Comparison of ENCODE assay signal across 1 cellular context in the genomic region with DNA sequence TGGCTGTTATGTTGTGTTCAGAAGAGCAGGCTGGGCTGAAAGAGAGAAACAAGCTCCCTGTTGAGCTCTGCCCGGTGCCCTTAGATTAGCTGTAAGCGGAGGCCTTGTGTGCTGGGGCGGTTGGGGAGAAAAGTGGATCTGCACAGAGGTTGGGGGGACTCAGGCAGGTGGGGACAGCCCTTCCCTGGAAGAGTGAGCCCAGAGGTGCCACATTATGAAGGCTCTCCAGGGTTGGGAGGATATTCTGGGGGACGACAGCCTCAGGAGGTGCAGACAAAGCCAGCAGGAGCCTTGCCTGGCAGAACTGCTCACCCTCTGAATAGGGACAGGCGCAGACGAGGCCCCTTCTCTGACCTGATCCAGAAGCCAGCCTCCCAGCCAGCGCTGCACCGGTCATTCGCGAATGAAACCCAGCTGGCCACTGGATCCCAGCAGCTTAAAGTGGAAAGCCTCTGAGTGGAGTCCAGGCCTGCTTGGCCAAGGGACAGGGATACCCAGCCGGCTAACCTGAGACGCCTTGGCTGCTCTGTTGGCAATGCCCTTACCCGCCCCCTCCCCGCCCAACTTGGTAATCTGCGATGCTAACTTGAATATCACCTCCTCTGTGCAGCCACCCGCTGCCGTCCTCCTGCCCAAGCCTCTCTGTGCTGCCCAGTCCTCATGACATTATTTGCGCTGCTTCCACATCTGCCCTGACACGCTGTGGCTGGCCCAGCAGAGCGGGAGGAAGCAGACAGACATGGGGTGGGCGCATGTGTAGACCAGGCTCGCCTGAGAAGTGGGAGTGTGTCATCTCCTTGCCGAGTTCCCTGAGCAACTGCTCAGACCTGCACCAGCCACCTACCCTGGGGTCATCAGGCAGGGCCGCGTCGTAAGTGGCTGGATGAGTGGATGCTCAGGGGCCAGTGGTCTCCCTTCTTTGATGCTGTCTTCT.
TF ChIP-seq lines count a peak whose summit lies in the region.

No MANE protein-coding gene starts in this region.

TF ChIP-seq in A549, 52 proteins besides CTCF, POLR2A, EP300 and RAD21 (continued from another document):
- TF ChIP-seq, protein P1, sequence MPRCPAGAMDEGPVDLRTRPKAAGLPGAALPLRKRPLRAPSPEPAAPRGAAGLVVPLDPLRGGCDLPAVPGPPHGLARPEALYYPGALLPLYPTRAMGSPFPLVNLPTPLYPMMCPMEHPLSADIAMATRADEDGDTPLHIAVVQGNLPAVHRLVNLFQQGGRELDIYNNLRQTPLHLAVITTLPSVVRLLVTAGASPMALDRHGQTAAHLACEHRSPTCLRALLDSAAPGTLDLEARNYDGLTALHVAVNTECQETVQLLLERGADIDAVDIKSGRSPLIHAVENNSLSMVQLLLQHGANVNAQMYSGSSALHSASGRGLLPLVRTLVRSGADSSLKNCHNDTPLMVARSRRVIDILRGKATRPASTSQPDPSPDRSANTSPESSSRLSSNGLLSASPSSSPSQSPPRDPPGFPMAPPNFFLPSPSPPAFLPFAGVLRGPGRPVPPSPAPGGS (IDR thresholded peaks at IDR 0.05) = no peak
- TF ChIP-seq KDM5A (IDR thresholded peaks at IDR 0.05) (no peak), BHLHE40 (IDR thresholded peaks at IDR 0.05; ENCODE audit: low read depth, low read length) (no peak)
- TF ChIP-seq, protein P2, sequence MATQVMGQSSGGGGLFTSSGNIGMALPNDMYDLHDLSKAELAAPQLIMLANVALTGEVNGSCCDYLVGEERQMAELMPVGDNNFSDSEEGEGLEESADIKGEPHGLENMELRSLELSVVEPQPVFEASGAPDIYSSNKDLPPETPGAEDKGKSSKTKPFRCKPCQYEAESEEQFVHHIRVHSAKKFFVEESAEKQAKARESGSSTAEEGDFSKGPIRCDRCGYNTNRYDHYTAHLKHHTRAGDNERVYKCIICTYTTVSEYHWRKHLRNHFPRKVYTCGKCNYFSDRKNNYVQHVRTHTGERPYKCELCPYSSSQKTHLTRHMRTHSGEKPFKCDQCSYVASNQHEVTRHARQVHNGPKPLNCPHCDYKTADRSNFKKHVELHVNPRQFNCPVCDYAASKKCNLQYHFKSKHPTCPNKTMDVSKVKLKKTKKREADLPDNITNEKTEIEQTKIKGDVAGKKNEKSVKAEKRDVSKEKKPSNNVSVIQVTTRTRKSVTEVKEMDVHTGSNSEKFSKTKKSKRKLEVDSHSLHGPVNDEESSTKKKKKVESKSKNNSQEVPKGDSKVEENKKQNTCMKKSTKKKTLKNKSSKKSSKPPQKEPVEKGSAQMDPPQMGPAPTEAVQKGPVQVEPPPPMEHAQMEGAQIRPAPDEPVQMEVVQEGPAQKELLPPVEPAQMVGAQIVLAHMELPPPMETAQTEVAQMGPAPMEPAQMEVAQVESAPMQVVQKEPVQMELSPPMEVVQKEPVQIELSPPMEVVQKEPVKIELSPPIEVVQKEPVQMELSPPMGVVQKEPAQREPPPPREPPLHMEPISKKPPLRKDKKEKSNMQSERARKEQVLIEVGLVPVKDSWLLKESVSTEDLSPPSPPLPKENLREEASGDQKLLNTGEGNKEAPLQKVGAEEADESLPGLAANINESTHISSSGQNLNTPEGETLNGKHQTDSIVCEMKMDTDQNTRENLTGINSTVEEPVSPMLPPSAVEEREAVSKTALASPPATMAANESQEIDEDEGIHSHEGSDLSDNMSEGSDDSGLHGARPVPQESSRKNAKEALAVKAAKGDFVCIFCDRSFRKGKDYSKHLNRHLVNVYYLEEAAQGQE (IDR thresholded peaks at IDR 0.05) = no peak
TF ChIP-seq in A549: peak in this region for 0.
